Comparison of ENCODE assay signal across 8 cellular contexts in the genomic region with DNA sequence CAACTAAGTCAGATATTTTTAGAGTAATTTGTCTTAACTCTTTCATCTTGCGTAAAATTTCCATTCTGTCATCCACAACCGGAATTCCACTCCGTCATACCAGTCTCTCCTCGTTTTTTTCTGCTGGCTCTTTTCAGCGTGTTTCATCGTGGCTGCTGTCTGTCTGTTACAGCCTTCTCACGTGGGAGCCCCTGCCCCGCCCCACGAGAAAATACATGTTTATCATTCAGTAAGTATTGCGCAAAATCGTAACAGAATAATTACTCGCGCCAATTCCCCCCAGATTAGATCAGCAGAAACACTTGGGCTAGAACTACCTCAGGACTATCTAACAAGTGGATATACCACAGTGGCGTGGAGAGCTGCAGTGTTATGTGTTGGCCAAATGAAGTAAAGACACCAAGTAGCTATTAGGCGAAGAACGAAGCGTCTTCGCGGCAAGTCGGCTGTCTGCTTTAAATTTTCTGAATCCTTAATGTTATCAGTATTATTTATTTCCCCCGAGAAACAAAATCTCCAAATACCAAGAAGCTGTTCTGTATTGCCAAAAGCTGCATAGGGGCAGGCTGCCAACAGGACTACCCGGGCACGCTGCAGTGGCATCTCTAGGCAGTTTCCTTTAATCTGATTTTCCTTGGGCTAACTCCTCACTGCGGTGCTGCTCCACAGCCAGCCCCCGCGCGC. TPM values are rescaled to one million over a fixed set of nuclear protein-coding genes. Genes with fewer than 3 reads are reported as not detected.
DNase-seq lines count a peak whose midpoint lies in the region; ATAC-seq, FAIRE-seq and TF ChIP-seq lines count a peak whose summit lies in the region.

No MANE protein-coding gene starts in this region.

- H3K4me3 ChIP-seq in OCI-LY3 (ENCODE audit: low read length) = peak overlapping the region; percentile 97
- H3K4me3 ChIP-seq in gastroesophageal sphincter = peak overlapping the region; percentile 61 to 92
- H3K4me3 ChIP-seq in pancreas = peak overlapping the region; percentile 75 to 96 (median 81)
- peak overlapping the region; percentile 85 to 91 for H3K4me3 ChIP-seq in vagina

- H3K27me3 ChIP-seq in OCI-LY3 (ENCODE audit: low read depth, low read length) (no peaks in the 10 kb centered on the region), gastroesophageal sphincter (no peaks in the 10 kb centered on the region), pancreas (no peaks in the 10 kb centered on the region), vagina (no peaks in the 10 kb centered on the region)

- no peak overlapping the region for H3K27ac ChIP-seq in OCI-LY3 (ENCODE audit: low read length)
- H3K27ac ChIP-seq in gastroesophageal sphincter = peak overlapping the region; percentile 19 to 98 (median 96)
- peak overlapping the region; percentile 12 to 97 (median 88) for H3K27ac ChIP-seq in pancreas
- peak overlapping the region; percentile 95 for H3K27ac ChIP-seq in vagina

- peak; percentile 53 for DNase-seq in activated naive CD4-positive, alpha-beta T cell treated with Interleukin-2 at 50 U/mL for 16 hours
- DNase-seq in pancreas (peak in 4 of 6 donors; percentile 23 to 37 (median 33)), vagina (ENCODE audit: extremely low spot score in 2 of 2) (peak in 1 of 2 donors; percentile 93), T1000 (lab: John Stamatoyannopoulos, UW) (no peak)

- WGBS in gastroesophageal sphincter (ENCODE audit: low coverage in 1 of 2), 2 donors = 0 to 4% methylated on average over 21 of the region's 27 CpGs
- 1% methylated on average over 27 of the region's 27 CpGs for WGBS in pancreas, 2 donors

- TF ChIP-seq EP300 in gastroesophageal sphincter (IDR thresholded peaks at IDR 0.05) = no peak

- H3K4me2 ChIP-seq in OCI-LY3 (ENCODE audit: low read length) = peak overlapping the region; percentile 83

- H3K79me2 ChIP-seq in OCI-LY3 (ENCODE audit: low read length) = peaks cover 27% of the 10 kb centered on the region

- H3K9me3 ChIP-seq in OCI-LY3 (ENCODE audit: insufficient read depth, low read length) (no peaks in the 10 kb centered on the region), gastroesophageal sphincter (no peaks in the 10 kb centered on the region), pancreas (no peaks in the 10 kb centered on the region), vagina (no peaks in the 10 kb centered on the region)

- peak overlapping the region; percentile 91 for H2AFZ ChIP-seq in OCI-LY3 (ENCODE audit: low read depth, low read length)

- H4K20me1 ChIP-seq in OCI-LY3 (ENCODE audit: insufficient read depth, low read length) = no peaks in the 10 kb centered on the region

- TF ChIP-seq POLR2A in gastroesophageal sphincter (IDR thresholded peaks at IDR 0.05) = peak in 1 of 2 donors; percentile 2
- TF ChIP-seq POLR2A in vagina (IDR thresholded peaks at IDR 0.05) = no peak

- no peaks in the 10 kb centered on the region for H3K36me3 ChIP-seq in OCI-LY3 (replicated peaks; ENCODE audit: low read depth, low read length)
- H3K36me3 ChIP-seq in gastroesophageal sphincter = no peaks in the 10 kb centered on the region
- H3K36me3 ChIP-seq in pancreas = no peaks in the 10 kb centered on the region
- H3K36me3 ChIP-seq in vagina = no peaks in the 10 kb centered on the region

- H3K4me1 ChIP-seq in OCI-LY3 (ENCODE audit: low read length) = peaks cover 10% of the 10 kb centered on the region
- H3K4me1 ChIP-seq in gastroesophageal sphincter = peaks cover 6 to 34% (median 7%) of the 10 kb centered on the region in 3 donors
- H3K4me1 ChIP-seq in pancreas = peaks cover 9 to 19% (median 15%) of the 10 kb centered on the region in 3 donors
- H3K4me1 ChIP-seq in vagina = peaks cover 26% of the 10 kb centered on the region

- intact Hi-C loops in pancreas (cut with DNase I) (loop anchor here in 1 of 3 donors (10.0 kb wide), 1 partner anchor 51 kb away; no protein-coding TSS in a partner anchor), vagina (cut with DNase I) (loop anchor here (10.0 kb wide), 1 partner anchor 59 kb away; a partner anchor contains a TSS)

- no peak for FAIRE-seq in pancreas (lab: Jason Lieb, UNC)

- peak overlapping the region; percentile 70 for H3K9ac ChIP-seq in OCI-LY3 (ENCODE audit: low read length)

- no peak for TF ChIP-seq CTCF in OCI-LY3 (IDR thresholded peaks at IDR 0.05; ENCODE audit: low read depth, low read length)
- TF ChIP-seq CTCF in gastroesophageal sphincter (IDR thresholded peaks at IDR 0.05) = no peak
- TF ChIP-seq CTCF in pancreas (IDR thresholded peaks at IDR 0.05) = no peak
- no peak for TF ChIP-seq CTCF in vagina (IDR thresholded peaks at IDR 0.05)

- ATAC-seq in GM18502 (IDR thresholded peaks at IDR 0.05; ENCODE audit: poor library complexity, unreplicated experiment) (peak; percentile 13), HG02943 (IDR thresholded peaks at IDR 0.05; ENCODE audit: low read depth, unreplicated experiment) (peak; percentile 15), gastroesophageal sphincter (peak; percentile 67), pancreas (peak; percentile 15 to 28 (median 24))

RNA-seq across cellular contexts. Expression of a gene that starts 0.6 kb away (rescaled TPM):
- total RNA-seq in gastroesophageal sphincter (10 to 100 TPM; 23.0 to 35.9 (median 30.4) TPM), pancreas (10 to 100 TPM; 15.8 to 27.7 (median 17.7) TPM), vagina (39.8 TPM)
- polyA plus RNA-seq in pancreas = 10 to 100 TPM in 1 of 2 donors, 1 to 10 TPM in 1; 5.4 to 15.1 TPM

Comparison
In these comparisons a context has a peak if more than half of its experiments do, and no peak if none do; other contexts are left out.
1. ATAC-seq: peak in every context shown above with its lines; median percentile 67 in gastroesophageal sphincter; 24 in pancreas; 15 in HG02943; 13 in GM18502.